ENCODE assay signal across 23 cellular contexts in genomic region chr3:142641504-142641903, GRCh38.
"Had no signal": no experiment of that assay in that cellular context is flagged by ENCODE, and none has a peak within 500 bp of the region (broad histone marks: within the 10 kb centered on the region; RNA-seq: fewer than 3 reads in every experiment).

No MANE protein-coding gene starts in this region.

- H3K27ac ChIP-seq: breast epithelium, colonic mucosa, WERI-Rb-1 had no signal

- DNase-seq: activated CD4-positive, alpha-beta T cell treated with anti-CD3 and anti-CD28 coated beads for 4 hours; activated CD8-positive, alpha-beta memory T cell treated with anti-CD3 and anti-CD28 coated beads, Interleukin-2, amount 50 U/mL, for 48 hours; activated CD8-positive, alpha-beta T cell treated with anti-CD3 and anti-CD28 coated beads for 36 hours; activated naive CD4-positive, alpha-beta T cell treated with anti-CD3 and anti-CD28 coated beads, Interleukin-2, amount 50 U/mL, for 16 hours; activated T-cell treated with anti-CD3 and anti-CD28 coated beads, Interleukin-2, amount 50 U/mL, for 1 hour; aorta; caudate nucleus; colonic mucosa; NCI-H1048; NCI-H146; NCI-H187 treated with DMSO at 0.1 percent for 48 hours; NCI-H2081 treated with DMSO at 0.1 percent for 48 hours; NCI-H2171 treated with DMSO at 0.1 percent for 48 hours; NCI-H226; NCI-H526; NCI-H774; PC-3; SHP77 treated with DMSO at 0.1 percent for 48 hours; T-helper 17 cell; T-helper 9 cell; WERI-Rb-1 had no signal

- H3K27me3 ChIP-seq: breast epithelium, colonic mucosa had no signal

- H3K4me1 ChIP-seq: breast epithelium, colonic mucosa had no signal

- H3K4me3 ChIP-seq: breast epithelium, colonic mucosa had no signal

- H3K9me3 ChIP-seq: breast epithelium, colonic mucosa had no signal

- H3K9me3 Mint-ChIP-seq: activated CD8-positive, alpha-beta T cell treated with anti-CD3 and anti-CD28 coated beads for 36 hours had no signal

- ATAC-seq: activated CD4-positive, CD25-positive, alpha-beta regulatory T cell treated with anti-CD3 and anti-CD28 coated beads, Interleukin-2, amount 50 U/mL, for 24 hours; activated CD8-positive, alpha-beta T cell treated with anti-CD3 and anti-CD28 coated beads for 36 hours; PC-3; T-helper 17 cell had no signal

- H3K4me3 Mint-ChIP-seq: activated CD8-positive, alpha-beta T cell treated with anti-CD3 and anti-CD28 coated beads for 36 hours; T-helper 17 cell had no signal

- H3K36me3 ChIP-seq: breast epithelium, colonic mucosa, WERI-Rb-1 had no signal

- H3K27ac Mint-ChIP-seq: activated CD8-positive, alpha-beta T cell treated with anti-CD3 and anti-CD28 coated beads for 36 hours; T-helper 17 cell had no signal

- H3K27me3 Mint-ChIP-seq: activated CD8-positive, alpha-beta T cell treated with anti-CD3 and anti-CD28 coated beads for 36 hours had no signal
